1 cellular context compared by ENCODE assay signal in the genomic region with DNA sequence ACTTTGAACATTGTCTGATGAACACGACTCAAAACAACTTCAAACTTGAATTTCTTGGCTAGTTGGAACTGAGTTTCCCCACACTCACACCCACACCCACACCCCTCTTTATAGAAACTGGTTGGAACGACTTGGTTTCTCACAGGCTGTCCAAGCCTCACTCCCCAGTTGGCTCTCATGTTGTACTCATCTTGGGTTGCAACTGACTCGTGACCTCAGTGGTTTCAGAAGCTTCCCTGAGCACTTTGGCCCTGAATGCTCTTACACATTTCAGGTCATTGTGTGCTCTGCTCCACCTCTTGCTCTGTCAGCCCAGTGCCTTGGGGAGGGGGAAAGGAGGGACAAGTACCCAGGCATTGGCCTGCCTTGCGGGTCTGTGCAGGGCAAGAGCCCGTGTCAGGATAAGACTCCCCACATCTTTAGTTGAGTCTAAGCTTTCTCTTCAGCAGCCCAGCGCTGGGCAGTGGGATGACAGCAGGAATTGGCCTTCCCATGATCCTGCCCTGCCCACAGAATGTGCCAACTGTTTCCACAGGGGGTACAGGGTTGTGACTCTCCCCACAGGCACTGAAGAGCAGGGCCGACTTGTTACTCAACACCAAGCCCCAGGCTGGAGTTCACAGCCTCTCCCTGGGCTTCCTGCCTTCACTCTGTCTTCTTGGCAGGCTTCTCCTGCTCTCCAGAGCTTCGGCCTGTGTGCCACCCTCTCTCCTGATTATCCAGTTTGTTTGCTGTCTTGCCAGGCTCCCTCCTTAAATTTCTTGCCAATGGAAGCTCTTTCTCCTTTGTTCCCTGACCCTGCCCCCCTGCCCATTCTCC.
TF ChIP-seq lines count a peak whose summit lies in the region.

No MANE protein-coding gene starts in this region.

TF ChIP-seq in HCT116, 20 proteins besides CTCF, POLR2A, EP300 and RAD21 (continued from another document):
- TF ChIP-seq REST (IDR thresholded peaks at IDR 0.05; ENCODE audit: low read depth) (no peak), SP1 (IDR thresholded peaks at IDR 0.05; ENCODE audit: low read depth) (no peak), CEBPB (IDR thresholded peaks at IDR 0.05; ENCODE audit: low read depth) (no peak), MAX (IDR thresholded peaks at IDR 0.05) (no peak), EZH2 (IDR thresholded peaks at IDR 0.05) (no peak), ZNF274 (IDR thresholded peaks at IDR 0.05; ENCODE audit: low read depth, low read length) (no peak), ELF1 (IDR thresholded peaks at IDR 0.05; ENCODE audit: borderline replicate concordance, low read depth) (no peak), YY1 (IDR thresholded peaks at IDR 0.05; ENCODE audit: extremely low read depth, insufficient replicate concordance, low read depth, low read length) (no peak), EZH2phosphoT487 (IDR thresholded peaks at IDR 0.05; ENCODE audit: borderline replicate concordance) (no peak), SIN3A (IDR thresholded peaks at IDR 0.05; ENCODE audit: low read depth) (no peak)
- TF ChIP-seq, protein P1, sequence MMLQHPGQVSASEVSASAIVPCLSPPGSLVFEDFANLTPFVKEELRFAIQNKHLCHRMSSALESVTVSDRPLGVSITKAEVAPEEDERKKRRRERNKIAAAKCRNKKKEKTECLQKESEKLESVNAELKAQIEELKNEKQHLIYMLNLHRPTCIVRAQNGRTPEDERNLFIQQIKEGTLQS (IDR thresholded peaks at IDR 0.05) = no peak
